In genomic region chr6:154343473-154344308, GRCh38 we compare ENCODE assay signal across 9 cellular contexts. TPM values are rescaled to one million over a fixed set of nuclear protein-coding genes. Genes with fewer than 3 reads are reported as not detected.
DNase-seq lines count a peak whose midpoint lies in the region; FAIRE-seq and TF ChIP-seq lines count a peak whose summit lies in the region.
"Had no signal": no experiment of that assay in that cellular context is flagged by ENCODE, and none has a peak within 500 bp of the region (broad histone marks: within the 10 kb centered on the region; RNA-seq: fewer than 3 reads in every experiment).

No MANE protein-coding gene starts in this region.

- H3K4me1 ChIP-seq in uterus, result no peaks in the 10 kb centered on the region

- peak; percentile 58 for DNase-seq in Daoy (ENCODE audit: low read depth)
- DNase-seq in NCI-H2196 treated with DMSO at 0.1 percent for 48 hours (lab: John Stamatoyannopoulos, UW; ENCODE audit: unreplicated experiment), result peak; percentile 76
- peak in 2 of 10 donors; percentile 30 to 56 for DNase-seq in dorsolateral prefrontal cortex
- DNase-seq in mucosa of gallbladder (ENCODE audit: low spot score), result peak; percentile 52
- no peak for DNase-seq in stimulated activated CD4-positive, alpha-beta T cell treated with anti-CD3 and anti-CD28 coated beads, Interleukin-2, amount 100 ng/mL, for 48 hours
- DNase-seq in uterus, result no peak
- DNase-seq in NCI-H1105 treated with DMSO at 0.1 percent for 48 hours (lab: John Stamatoyannopoulos, UW), result no peak
- DNase-seq in GM19239 (ENCODE audit: insufficient read length, low spot score), result no peak

- H3K4me3 ChIP-seq in dorsolateral prefrontal cortex, result peak overlapping the region in 20 of 59 donors; percentile 1 to 41 (median 22)
- no peak overlapping the region for H3K4me3 ChIP-seq in uterus
- H3K4me3 ChIP-seq: thoracic aorta had no signal

- H3K9me3 ChIP-seq in uterus, result no peaks in the 10 kb centered on the region
- H3K9me3 ChIP-seq: thoracic aorta had no signal

- peaks cover 0 to 63% (median 0%) of the 10 kb centered on the region in 45 donors for H3K27me3 ChIP-seq in dorsolateral prefrontal cortex
- no peaks in the 10 kb centered on the region for H3K27me3 ChIP-seq in uterus

- TF ChIP-seq POLR2A in uterus (IDR thresholded peaks at IDR 0.05), result no peak

- no peaks in the 10 kb centered on the region for H3K36me3 ChIP-seq in uterus
- H3K36me3 ChIP-seq: thoracic aorta had no signal

- TF ChIP-seq CTCF in dorsolateral prefrontal cortex (IDR thresholded peaks at IDR 0.05 in 54 of 56, conservative IDR thresholded peaks at IDR 0.05 in 2 of 56; ENCODE audit: low read depth in 1 of 56, partially characterized antibody in 56 of 56) (peak in 31 of 56 donors; percentile 7 to 46 (median 27)), uterus (IDR thresholded peaks at IDR 0.05) (peak in 2 of 4 experiments; percentile 9 to 27)

- intact Hi-C loops in dorsolateral prefrontal cortex (cut with DNase I), result no loop called here
- intact Hi-C loops in uterus (cut with DNase I; ENCODE audit: low total_unique reads), result no loop called here

- no peak for FAIRE-seq in GM19239 (lab: Jason Lieb, UNC)

- H3K27ac ChIP-seq in dorsolateral prefrontal cortex (no peak overlapping the region), uterus (no peak overlapping the region)
- H3K27ac ChIP-seq: thoracic aorta had no signal

RNA-seq across cellular contexts. Expression of gene IPCEF1, which starts 12.9 kb away (rescaled TPM):
- total RNA-seq in Daoy (2014; rRNA removed; shearing (Covaris generic)), result 1.5 TPM in 1 of 2 replicates, not detected in the other
- total RNA-seq in dorsolateral prefrontal cortex (100 to 1,000 TPM in 83 of 120 experiments, 10 to 100 TPM in 37; 28.7 to 205 (median 114) TPM), mucosa of gallbladder (3.3 TPM), uterus (1 to 10 TPM; 3.1 to 9.7 (median 3.4) TPM)

Comparison
In these comparisons a context has a peak if more than half of its experiments do, and no peak if none do; other contexts are left out.
1. DNase-seq: peak in Daoy (single experiment), NCI-H2196 treated with DMSO at 0.1 percent for 48 hours (single experiment) and mucosa of gallbladder (single experiment); none in stimulated activated CD4-positive, alpha-beta T cell treated with anti-CD3 and anti-CD28 coated beads, Interleukin-2, amount 100 ng/mL, for 48 hours (0 of 2), uterus (0 of 2), NCI-H1105 treated with DMSO at 0.1 percent for 48 hours (single experiment) and GM19239 (single experiment).